ENCODE assay signal across 7 cellular contexts in genomic region chr5:170922331-170922730, GRCh38.
DNase-seq lines count a peak whose midpoint lies in the region; ATAC-seq and TF ChIP-seq lines count a peak whose summit lies in the region.
"Not testable (repeated sequence)": the region's sequence is repeated elsewhere in the genome, so short reads cannot be mapped to it uniquely, and the experiment has no call there.

No MANE protein-coding gene starts in this region.

- not testable (repeated sequence) for H3K27me3 ChIP-seq in hepatocyte; kidney epithelial cell (ENCODE audit: control insufficient read depth, insufficient read depth, low read length); trophoblast cell (ENCODE audit: insufficient read depth, low read length)

- not testable (repeated sequence) for H3K79me1 ChIP-seq in trophoblast cell (ENCODE audit: low read length)

- H3K4me2 ChIP-seq in hepatocyte, result peak overlapping the region; percentile 17
- H3K4me2 ChIP-seq in trophoblast cell (ENCODE audit: low read length), result not testable (repeated sequence)

- H4K12ac ChIP-seq in trophoblast cell (ENCODE audit: low read depth, low read length), result not testable (repeated sequence)

- intact Hi-C loops in natural killer cell (cut with micrococcal nuclease), result not testable (repeated sequence)

- H4K20me1 ChIP-seq in hepatocyte (ENCODE audit: insufficient read depth, poor library complexity, severe bottlenecking), result not testable (repeated sequence)

- not testable (repeated sequence) for H3K36me3 ChIP-seq in HEK293 (ENCODE audit: control insufficient read depth in 2 of 2, insufficient read depth in 1 of 2, low read length in 2 of 2); hepatocyte (replicated peaks; ENCODE audit: insufficient read depth, low read depth); kidney epithelial cell (ENCODE audit: control insufficient read depth, insufficient read depth, low read length); trophoblast cell (ENCODE audit: control insufficient read depth in 1 of 2, insufficient read depth in 2 of 2, low read length in 2 of 2)

- peak overlapping the region in 1 of 2 donors; percentile 38 for H3K27ac Mint-ChIP-seq in natural killer cell

- not testable (repeated sequence) for H3K27me3 Mint-ChIP-seq in natural killer cell (ENCODE audit: low read depth in 2 of 2)

- not testable (repeated sequence) for H3K4me3 Mint-ChIP-seq in natural killer cell

- not testable (repeated sequence) for H4K8ac ChIP-seq in trophoblast cell (ENCODE audit: low read depth, low read length)

- H3K4me3 ChIP-seq in HEK293 (ENCODE audit: low read depth, low read length), result peak overlapping the region; percentile 12
- peak overlapping the region; percentile 13 for H3K4me3 ChIP-seq in astrocyte of the cerebellum (ENCODE audit: low read depth, low read length)
- peak overlapping the region; percentile 30 for H3K4me3 ChIP-seq in choroid plexus epithelial cell (ENCODE audit: low read depth, low read length)
- H3K4me3 ChIP-seq in hepatocyte; trophoblast cell (ENCODE audit: low read depth, low read length): not testable (repeated sequence)
- H3K4me3 ChIP-seq in kidney epithelial cell (ENCODE audit: low read depth, low read length), result peak overlapping the region; percentile 12

- H3K9me3 Mint-ChIP-seq in natural killer cell, result not testable (repeated sequence)

- H4K91ac ChIP-seq in trophoblast cell (ENCODE audit: low read depth, low read length), result not testable (repeated sequence)

- not testable (repeated sequence) for H2BK120ac ChIP-seq in trophoblast cell (ENCODE audit: insufficient read depth, low read length, poor library complexity)

- H3K18ac ChIP-seq in trophoblast cell (ENCODE audit: low read length), result peak overlapping the region; percentile 14

- in situ Hi-C loops in astrocyte of the cerebellum (cut with HindIII; ENCODE audit: low sequenced_read_pairs), result not testable (repeated sequence)

- H2AFZ ChIP-seq in hepatocyte; trophoblast cell (ENCODE audit: insufficient read depth, low read length, poor library complexity): not testable (repeated sequence)

- not testable (repeated sequence) for H3K4ac ChIP-seq in trophoblast cell (ENCODE audit: low read depth, low read length)

- not testable (repeated sequence) for H3K9ac ChIP-seq in trophoblast cell (ENCODE audit: low read length)

- H2BK5ac ChIP-seq in trophoblast cell (ENCODE audit: low read depth, low read length, poor library complexity), result not testable (repeated sequence)

- H3K9me3 ChIP-seq in HEK293 (ENCODE audit: control insufficient read depth, insufficient read depth, low read depth, low read length); hepatocyte (ENCODE audit: low read depth); trophoblast cell (ENCODE audit: insufficient read depth, low read depth, low read length): not testable (repeated sequence)

- POLR2A ChIA-PET in HEK293 (lab: Yijun Ruan, JAX), result not testable (repeated sequence)

- H2AK5ac ChIP-seq in trophoblast cell (ENCODE audit: low read length), result not testable (repeated sequence)

- not testable (repeated sequence) for H3K27ac ChIP-seq in HEK293 (ENCODE audit: extremely low read depth, low read depth, low read length); hepatocyte; trophoblast cell (ENCODE audit: low read depth, low read length)

- not testable (repeated sequence) for H3K36me3 Mint-ChIP-seq in natural killer cell

- not testable (repeated sequence) for DNase-seq in astrocyte of the cerebellum (ENCODE audit: low read depth); kidney epithelial cell (ENCODE audit: low read depth); natural killer cell; trophoblast cell
- DNase-seq in choroid plexus epithelial cell (ENCODE audit: low read depth) (peak; percentile 21), hepatocyte (ENCODE audit: low spot score) (peak; percentile 7)

- ATAC-seq in natural killer cell, result peak in 2 of 3 donors; percentile 37 to 67

- H3K14ac ChIP-seq in trophoblast cell (ENCODE audit: low read length), result not testable (repeated sequence)

- CTCF ChIA-PET in HEK293 (lab: Yijun Ruan, JAX), result interaction anchor here (1.1 kb wide), 1 partner anchor 240 kb away, joined by 3 read pairs; no protein-coding TSS in a partner anchor

- peaks cover 5 to 17% of the 10 kb centered on the region in 2 donors for H3K4me1 Mint-ChIP-seq in natural killer cell

- H3K23ac ChIP-seq in trophoblast cell (ENCODE audit: low read length), result not testable (repeated sequence)

- not testable (repeated sequence) for H3K4me1 ChIP-seq in HEK293 (ENCODE audit: control insufficient read depth, insufficient read depth, low read length); hepatocyte (ENCODE audit: insufficient read depth); trophoblast cell (ENCODE audit: control insufficient read depth in 1 of 2, insufficient read depth in 2 of 2, low read length in 2 of 2)

- H3K79me2 ChIP-seq in hepatocyte; trophoblast cell (ENCODE audit: control insufficient read depth, insufficient read depth, low read length, poor library complexity): not testable (repeated sequence)

- WGBS in hepatocyte (ENCODE audit: low lambda C conversion rate, missing lambda C conversion rate), result 49% methylated on average over 10 of the region's 10 CpGs
- WGBS in trophoblast cell (ENCODE audit: extremely low coverage, insufficient coverage, insufficient read length), result no CpG with 5 or more reads among the region's 10 CpGs

- not testable (repeated sequence) for TF ChIP-seq CTCF in HEK293 (tag by site-specific recombination; IDR thresholded peaks at IDR 0.05); astrocyte of the cerebellum (IDR thresholded peaks at IDR 0.05; ENCODE audit: low read depth, low read length, missing control alignments); choroid plexus epithelial cell (conservative IDR thresholded peaks at IDR 0.05; ENCODE audit: low read depth, low read length); hepatocyte (IDR thresholded peaks at IDR 0.05; ENCODE audit: poor library complexity); kidney epithelial cell (IDR thresholded peaks at IDR 0.05; ENCODE audit: insufficient read depth, low read length, poor library complexity, severe bottlenecking); natural killer cell (IDR thresholded peaks at IDR 0.05)

- not testable (repeated sequence) for H3K9me2 ChIP-seq in hepatocyte (replicated peaks; ENCODE audit: insufficient read depth)

- H2BK12ac ChIP-seq in trophoblast cell (ENCODE audit: low read length), result not testable (repeated sequence)

TF ChIP-seq in HEK293, 187 proteins besides CTCF, POLR2A, EP300 and RAD21:
- TF ChIP-seq EGR2 (tag by site-specific recombination; IDR thresholded peaks at IDR 0.05; ENCODE audit: low read depth) (peak; percentile 27; the same call in 1 of the 2 replicates), ZFHX2 (tag by site-specific recombination; conservative IDR thresholded peaks at IDR 0.05) (peak; percentile 30)
TF ChIP-seq in HEK293: peak in this region for 2; not testable (repeated sequence) for 185.
